8 cellular contexts compared by ENCODE assay signal in the genomic region with DNA sequence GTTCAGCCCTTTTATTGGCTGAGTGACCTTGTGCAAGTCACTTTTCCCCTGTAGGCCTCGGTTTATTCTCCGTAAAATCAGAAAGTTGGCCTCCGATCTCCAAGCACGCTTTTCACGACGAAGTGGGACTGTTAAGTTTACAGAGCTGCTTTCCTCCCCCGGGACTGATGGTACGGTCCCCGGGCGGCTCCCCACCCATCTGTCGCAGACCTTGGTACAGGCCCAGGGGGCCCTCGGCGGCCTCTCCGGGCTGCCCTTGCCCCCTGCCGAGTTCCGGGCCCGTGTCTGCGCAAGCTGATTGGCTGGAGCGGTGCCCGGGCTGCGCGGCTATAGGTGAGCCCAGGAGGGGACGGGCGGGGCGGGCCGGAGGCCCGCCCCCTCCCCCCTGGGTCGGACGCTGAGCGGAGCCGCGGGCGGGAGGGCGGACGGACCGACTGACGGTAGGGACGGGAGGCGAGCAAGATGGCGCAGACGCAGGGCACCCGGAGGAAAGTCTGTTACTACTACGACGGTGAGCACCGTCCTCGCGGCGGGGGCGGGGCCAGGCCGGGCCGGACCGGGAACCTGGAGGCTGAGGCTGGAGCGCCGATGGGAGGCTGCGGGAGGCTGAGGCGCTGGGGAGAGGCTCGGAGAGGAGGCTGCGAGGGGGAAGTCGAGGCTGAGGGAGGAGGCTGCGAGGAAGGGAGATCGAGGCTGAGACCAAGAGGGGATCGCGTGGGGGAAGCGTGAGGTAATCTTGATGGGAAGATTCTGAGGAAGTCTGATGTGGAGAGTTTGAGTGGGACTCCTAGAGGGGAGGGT. TPM values are rescaled to one million over a fixed set of nuclear protein-coding genes. Genes with fewer than 3 reads are reported as not detected.
DNase-seq lines count a peak whose midpoint lies in the region; ATAC-seq, FAIRE-seq and TF ChIP-seq lines count a peak whose summit lies in the region.

A gene (plus strand): TSS at position 376 of the 801 bp plus-strand sequence. CDS start 87 bp downstream, at position 463.

- peak within 1 kb of the TSS; percentile 99 for H3K27ac Mint-ChIP-seq in activated naive CD8-positive, alpha-beta T cell treated with anti-CD3 and anti-CD28 coated beads, Interleukin-2, amount 50 U/mL, for 24 hours

- intact Hi-C loops in tibial artery (cut with DNase I; ENCODE audit: low total_unique reads), result loop anchor here (5.0 kb wide), 1 partner anchor 70 kb away; a partner anchor contains a TSS

- H3K4me2 ChIP-seq in parathyroid adenoma (ENCODE audit: low read length), result peak within 1 kb of the TSS; percentile 77

- no peaks in the 10 kb centered on the region for H3K27me3 Mint-ChIP-seq in activated naive CD8-positive, alpha-beta T cell treated with anti-CD3 and anti-CD28 coated beads, Interleukin-2, amount 50 U/mL, for 24 hours

- H3K27me3 ChIP-seq in cardiac muscle cell, result no peaks in the 10 kb centered on the region
- no peaks in the 10 kb centered on the region for H3K27me3 ChIP-seq in parathyroid adenoma (ENCODE audit: control insufficient read depth, insufficient read depth, low read length)
- H3K27me3 ChIP-seq in tibial artery, result no peaks in the 10 kb centered on the region

- ATAC-seq in HG02798 (IDR thresholded peaks at IDR 0.05; ENCODE audit: poor library complexity, unreplicated experiment), result peak; percentile 97
- peak; percentile 100 for ATAC-seq in activated naive CD8-positive, alpha-beta T cell treated with anti-CD3 and anti-CD28 coated beads, Interleukin-2, amount 50 U/mL, for 24 hours

- H3K4me1 ChIP-seq in cardiac muscle cell (ENCODE audit: low read depth) (peaks cover 3% of the 10 kb centered on the region), parathyroid adenoma (no peaks in the 10 kb centered on the region), tibial artery (peaks cover 0 to 15% (median 6%) of the 10 kb centered on the region in 4 donors)

- peak; percentile 97 for DNase-seq in GM12891 (ENCODE audit: insufficient read length, low spot score)
- peak; percentile 93 for DNase-seq in NCI-H1436 (lab: John Stamatoyannopoulos, UW)
- peak; percentile 95 for DNase-seq in SW480 (ENCODE audit: low spot score)
- peak; percentile 96 for DNase-seq in activated naive CD8-positive, alpha-beta T cell treated with anti-CD3 and anti-CD28 coated beads, Interleukin-2, amount 50 U/mL, for 24 hours
- DNase-seq in cardiac muscle cell (ENCODE audit: low read depth in 1 of 2, low spot score in 1 of 2), result peak; percentile 96 to 98
- DNase-seq in tibial artery, result peak; percentile 93 to 97

- H3K27ac ChIP-seq in cardiac muscle cell (peak within 1 kb of the TSS; percentile 5), parathyroid adenoma (peak within 1 kb of the TSS; percentile 71), tibial artery (peak within 1 kb of the TSS; percentile 89 to 90)

- TF ChIP-seq CTCF in cardiac muscle cell (IDR thresholded peaks at IDR 0.05; ENCODE audit: low read depth, low read length), result no peak
- TF ChIP-seq CTCF in parathyroid adenoma (IDR thresholded peaks at IDR 0.05), result peak; percentile 5
- TF ChIP-seq CTCF in tibial artery (IDR thresholded peaks at IDR 0.05), result no peak

- H3K4me1 Mint-ChIP-seq in activated naive CD8-positive, alpha-beta T cell treated with anti-CD3 and anti-CD28 coated beads, Interleukin-2, amount 50 U/mL, for 24 hours, result peaks cover 60% of the 10 kb centered on the region

- peak within 1 kb of the TSS; percentile 96 for H2AFZ ChIP-seq in parathyroid adenoma

- H3K36me3 ChIP-seq in cardiac muscle cell (no peaks in the 10 kb centered on the region), parathyroid adenoma (ENCODE audit: control insufficient read depth, insufficient read depth, low read length) (no peaks in the 10 kb centered on the region), tibial artery (no peaks in the 10 kb centered on the region)

- H3K4me3 Mint-ChIP-seq in activated naive CD8-positive, alpha-beta T cell treated with anti-CD3 and anti-CD28 coated beads, Interleukin-2, amount 50 U/mL, for 24 hours, result peak within 1 kb of the TSS; percentile 100

- peak; percentile 56; the same call in 1 of the 2 replicates for TF ChIP-seq POLR2A in GM12891 (IDR thresholded peaks at IDR 0.05; ENCODE audit: low read depth, low read length)

- peaks cover 24% of the 10 kb centered on the region for H3K36me3 Mint-ChIP-seq in activated naive CD8-positive, alpha-beta T cell treated with anti-CD3 and anti-CD28 coated beads, Interleukin-2, amount 50 U/mL, for 24 hours (ENCODE audit: low read depth)

- H3K9me3 ChIP-seq in cardiac muscle cell (ENCODE audit: low read depth) (no peaks in the 10 kb centered on the region), parathyroid adenoma (ENCODE audit: control insufficient read depth, low read length) (no peaks in the 10 kb centered on the region), tibial artery (no peaks in the 10 kb centered on the region)

- H3K4me3 ChIP-seq in cardiac muscle cell (peak within 1 kb of the TSS; percentile 89), parathyroid adenoma (ENCODE audit: low read depth, low read length) (peak within 1 kb of the TSS; percentile 93), tibial artery (peak within 1 kb of the TSS; percentile 81 to 90)

- no peaks in the 10 kb centered on the region for H3K79me2 ChIP-seq in parathyroid adenoma

- H3K9ac ChIP-seq in parathyroid adenoma, result no peak within 1 kb of the TSS

- H3K9me3 Mint-ChIP-seq in activated naive CD8-positive, alpha-beta T cell treated with anti-CD3 and anti-CD28 coated beads, Interleukin-2, amount 50 U/mL, for 24 hours, result no peaks in the 10 kb centered on the region

- FAIRE-seq in GM12891 (lab: Jason Lieb, UNC), result peak; percentile 97

TF ChIP-seq in GM12891, 5 proteins besides CTCF, POLR2A, EP300 and RAD21:
- TF ChIP-seq PAX5 (IDR thresholded peaks at IDR 0.05; ENCODE audit: insufficient read depth, low read length, severe bottlenecking), result no peak
- peak; percentile 64; the same call in 1 of the 2 replicates for TF ChIP-seq POLR2AphosphoS5 (IDR thresholded peaks at IDR 0.05; ENCODE audit: low read depth, low read length)
- peak; percentile 82 for TF ChIP-seq TAF1 (IDR thresholded peaks at IDR 0.05; ENCODE audit: low read depth, low read length)
- TF ChIP-seq SPI1 (IDR thresholded peaks at IDR 0.05; ENCODE audit: low read depth, low read length), result no peak
TF ChIP-seq in GM12891: peak in this region for 2.

RNA-seq across cellular contexts. Expression of the gene that starts here (rescaled TPM):
- polyA plus RNA-seq in GM12891 (2012; ENCODE audit: low read depth, missing spikeins), result 193 TPM
- 67.6 and 76.9 TPM in 2 replicates for total RNA-seq in cardiac muscle cell
- 96.8 and 110 TPM in 2 replicates for polyA plus RNA-seq in cardiac muscle cell

Comparison
In these comparisons a context has a peak if more than half of its experiments do, and no peak if none do; other contexts are left out.
1. Peak in every context shown above with its lines: DNase-seq, ATAC-seq, H3K4me3 ChIP-seq and H3K27ac ChIP-seq.
2. H3K27ac ChIP-seq: peak in every context shown above with its lines; median percentile 90 in tibial artery; 71 in parathyroid adenoma; 5 in cardiac muscle cell.